ENCODE assay signal across 8 cellular contexts in the genomic region with DNA sequence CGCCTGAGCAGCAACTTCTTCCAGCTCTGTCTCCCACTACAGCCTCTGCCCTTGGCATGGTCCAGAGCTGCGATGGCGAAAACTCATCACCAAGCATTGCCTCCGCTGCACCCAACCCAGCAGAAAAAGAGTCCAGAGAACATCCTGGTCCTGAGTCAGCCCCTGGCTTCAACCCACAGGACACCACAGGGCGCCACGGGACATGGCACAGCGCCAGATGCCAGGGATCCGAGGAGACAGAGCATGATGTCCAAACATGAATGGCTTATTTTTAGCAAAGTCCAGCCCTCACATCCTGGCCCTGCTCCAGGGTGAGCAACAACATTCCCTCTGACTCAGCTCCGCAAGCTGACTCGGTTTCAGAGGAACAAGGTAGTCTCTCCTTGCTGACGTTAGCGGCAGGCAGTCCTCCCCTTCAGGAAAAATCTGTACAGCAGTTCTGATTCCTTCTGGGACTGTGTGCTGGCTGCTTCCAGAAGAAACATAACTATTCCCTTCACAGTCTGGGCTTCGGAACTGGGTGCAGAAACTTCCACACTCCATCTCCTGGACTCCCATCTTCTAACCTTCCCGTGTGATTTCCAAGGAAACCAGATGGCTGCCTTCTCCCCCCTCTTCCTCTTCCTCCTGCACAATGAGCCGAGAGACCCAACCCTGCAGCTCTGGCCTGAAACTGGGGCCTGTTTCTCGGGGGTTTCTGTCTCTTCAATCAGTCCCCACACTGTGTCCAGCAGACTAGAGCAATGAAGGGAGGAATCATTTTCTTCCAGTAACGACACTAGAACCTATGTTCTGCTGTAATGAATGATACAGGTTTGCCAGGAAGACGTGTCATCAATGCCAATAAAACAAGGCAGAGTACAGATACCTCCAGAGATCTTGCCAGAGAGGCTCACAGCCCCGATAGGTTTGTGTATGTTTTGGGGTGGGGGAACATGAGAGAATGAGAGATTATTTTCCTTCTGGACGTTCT.
DNase-seq lines count a peak whose midpoint lies in the region; ATAC-seq and TF ChIP-seq lines count a peak whose summit lies in the region.

No MANE protein-coding gene starts in this region.

- H3K36me3 Mint-ChIP-seq in GM23338 (ENCODE audit: low read depth) (no peaks in the 10 kb centered on the region), immature natural killer cell (no peaks in the 10 kb centered on the region)

- H3K36me3 ChIP-seq in GM23338 (ENCODE audit: insufficient read depth): no peaks in the 10 kb centered on the region
- H3K36me3 ChIP-seq in SJSA1: no peaks in the 10 kb centered on the region

- H3K27ac Mint-ChIP-seq in GM23338 (no peak overlapping the region), immature natural killer cell (no peak overlapping the region)

- H3K27me3 Mint-ChIP-seq in GM23338 (ENCODE audit: insufficient read depth, low read depth, poor library complexity) (peaks cover 9% of the 10 kb centered on the region), immature natural killer cell (ENCODE audit: low read depth in 3 of 3) (peaks cover 0 to 5% (median 2%) of the 10 kb centered on the region in 3 donors)

- no peaks in the 10 kb centered on the region for H4K20me1 ChIP-seq in GM23338 (replicated peaks; ENCODE audit: insufficient read depth)

- ATAC-seq in GM23338 (no peak), GM19023 (IDR thresholded peaks at IDR 0.05; ENCODE audit: unreplicated experiment) (no peak), HG03280 (IDR thresholded peaks at IDR 0.05; ENCODE audit: unreplicated experiment) (no peak)

- H3K4me3 ChIP-seq in GM23338: no peak overlapping the region
- no peak overlapping the region for H3K4me3 ChIP-seq in SJSA1

- H3K9me2 ChIP-seq in GM23338 (ENCODE audit: insufficient read depth): peaks cover 3% of the 10 kb centered on the region; the same call in 1 of the 2 replicates

- no peaks in the 10 kb centered on the region for H3K79me2 ChIP-seq in GM23338 (replicated peaks; ENCODE audit: insufficient read depth)

- H3K9me3 Mint-ChIP-seq in GM23338: no peaks in the 10 kb centered on the region; the same call in 2 of the 3 replicates
- no peaks in the 10 kb centered on the region for H3K9me3 Mint-ChIP-seq in immature natural killer cell

- H3K4me1 Mint-ChIP-seq in GM23338 (0 out of 3 replicates have a peak, but pooled peaks cover 7% of the 10 kb centered on the region), immature natural killer cell (no peaks in the 10 kb centered on the region)

- H3K27me3 ChIP-seq in GM23338 (ENCODE audit: insufficient read depth) (no peaks in the 10 kb centered on the region), SJSA1 (replicated peaks) (no peaks in the 10 kb centered on the region)

- no peak overlapping the region for H3K4me2 ChIP-seq in GM23338

- H3K4me3 Mint-ChIP-seq in GM23338 (no peak overlapping the region), immature natural killer cell (no peak overlapping the region)

- DNase-seq in GM23338 (ENCODE audit: low spot score) (no peak), SJSA1 (ENCODE audit: low read depth in 1 of 2, low spot score in 2 of 2) (peak; percentile 97 to 100), fibroblast of peridontal ligament (ENCODE audit: extremely low read depth) (peak; percentile 98), non-pigmented ciliary epithelial cell (ENCODE audit: low read depth) (peak; percentile 98), immature natural killer cell (no peak), NOMO-1 treated with dmso at 0.1 percent for 144 hours (lab: John Stamatoyannopoulos, UW; ENCODE audit: unreplicated experiment) (no peak)

- no peak for TF ChIP-seq CTCF in GM23338 (conservative IDR thresholded peaks at IDR 0.05; ENCODE audit: low read depth in 2 of 2)

- H2AFZ ChIP-seq in GM23338: peak overlapping the region; percentile 74; the same call in 1 of the 2 replicates

- H3K9me3 ChIP-seq in SJSA1 (replicated peaks): no peaks in the 10 kb centered on the region

- H3K27ac ChIP-seq in GM23338 (ENCODE audit: low read depth) (no peak overlapping the region), SJSA1 (peak overlapping the region; percentile 73)

- H3K4me1 ChIP-seq in GM23338 (ENCODE audit: insufficient read depth): no peaks in the 10 kb centered on the region; the same call in 1 of the 2 replicates
- peaks cover 27% of the 10 kb centered on the region for H3K4me1 ChIP-seq in SJSA1 (replicated peaks)

- no peaks in the 10 kb centered on the region for H3F3A ChIP-seq in GM23338 (replicated peaks; ENCODE audit: low read depth)

TF ChIP-seq in GM23338, 12 proteins besides CTCF, POLR2A, EP300 and RAD21:
- TF ChIP-seq JUNB (IDR thresholded peaks at IDR 0.05; ENCODE audit: unreplicated experiment): no peak
- no peak for TF ChIP-seq EZH2 (IDR thresholded peaks at IDR 0.05; ENCODE audit: low read depth, unreplicated experiment)
TF ChIP-seq in GM23338: peak in this region for 0.

Comparison
In these comparisons a context has a peak if more than half of its experiments do, and no peak if none do; other contexts are left out.
1. DNase-seq: peak in SJSA1 (2 of 2), fibroblast of peridontal ligament (single experiment) and non-pigmented ciliary epithelial cell (single experiment); none in GM23338 (single experiment), immature natural killer cell (0 of 3) and NOMO-1 treated with dmso at 0.1 percent for 144 hours (single experiment).